ENCODE assay signal across 1 cellular context in genomic region chr3:106120334-106120733, GRCh38.
TF ChIP-seq lines count a peak whose summit lies in the region.

No MANE protein-coding gene starts in this region.

TF ChIP-seq in IMR-90, 13 proteins besides CTCF, POLR2A, EP300 and RAD21:
- TF ChIP-seq ELK1 (IDR thresholded peaks at IDR 0.05; ENCODE audit: borderline replicate concordance, low read depth, low read length) (no peak), USF2 (IDR thresholded peaks at IDR 0.05; ENCODE audit: low read depth, low read length) (no peak), NFE2L2 (IDR thresholded peaks at IDR 0.05; ENCODE audit: low read depth, low read length) (no peak), FOS (IDR thresholded peaks at IDR 0.05; ENCODE audit: low read depth, low read length) (0 out of 2 replicates have a peak, but pooled peaks have one; percentile 8), SMC3 (IDR thresholded peaks at IDR 0.05; ENCODE audit: low read depth, low read length) (no peak), RCOR1 (IDR thresholded peaks at IDR 0.05; ENCODE audit: insufficient replicate concordance, low read length) (no peak), MAFK (IDR thresholded peaks at IDR 0.05; ENCODE audit: low read depth, low read length) (no peak; the same call in 1 of the 2 replicates), BHLHE40 (IDR thresholded peaks at IDR 0.05; ENCODE audit: low read depth, low read length) (no peak), CEBPB (IDR thresholded peaks at IDR 0.05; ENCODE audit: low read depth, low read length) (0 out of 2 replicates have a peak, but pooled peaks have one; percentile 7)
